In the genomic region with DNA sequence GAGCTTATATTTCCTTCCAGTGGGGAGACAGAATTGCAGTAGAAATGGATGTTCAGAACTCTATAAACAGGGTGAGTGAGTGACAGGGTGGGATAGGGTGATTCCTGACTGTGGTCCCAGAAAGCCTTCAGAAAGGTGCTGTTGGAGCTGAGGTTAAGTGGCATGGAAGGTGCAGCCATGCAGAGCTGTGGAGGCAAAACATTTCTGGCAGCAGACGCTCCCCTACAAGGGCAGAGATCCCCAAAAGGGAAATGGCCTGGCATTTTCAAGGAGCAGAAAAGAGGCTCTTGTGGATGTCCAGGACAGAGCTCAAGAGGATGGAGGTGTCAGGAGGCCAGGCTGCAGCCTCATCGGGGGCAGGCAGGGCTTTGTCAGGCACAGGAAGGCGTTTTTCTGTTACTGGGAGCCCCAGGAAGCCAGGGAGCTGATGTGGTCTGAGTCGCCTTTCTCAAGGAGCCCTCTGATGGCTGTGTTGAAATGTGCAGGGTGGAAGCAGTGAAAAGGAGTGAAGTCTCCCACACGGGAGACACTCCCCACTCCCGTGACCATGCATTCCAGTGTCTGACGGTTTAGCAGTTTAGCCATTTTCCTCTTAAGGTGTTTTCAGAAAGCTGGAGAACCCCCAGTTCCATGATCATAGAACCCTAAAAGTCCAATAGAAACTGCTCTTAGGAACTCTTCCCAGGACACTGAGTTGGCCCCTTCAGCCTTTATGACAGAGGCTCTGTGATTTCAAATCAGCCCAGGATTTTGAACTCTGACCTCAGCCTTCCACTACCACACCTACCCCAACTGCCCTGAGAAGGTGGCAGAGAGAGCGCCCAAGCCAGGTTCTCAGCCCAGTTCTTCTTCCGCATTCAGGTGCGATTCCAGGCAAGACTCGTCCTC, we compare ENCODE assay signal across 8 cellular contexts.
DNase-seq lines count a peak whose midpoint lies in the region; ATAC-seq and TF ChIP-seq lines count a peak whose summit lies in the region.

No MANE protein-coding gene starts in this region.

- ATAC-seq in left lobe of liver (peak; percentile 62), HG03045 (IDR thresholded peaks at IDR 0.05; ENCODE audit: unreplicated experiment) (no peak), HG02885 (IDR thresholded peaks at IDR 0.05; ENCODE audit: poor library complexity, unreplicated experiment) (no peak), HG03469 (IDR thresholded peaks at IDR 0.05; ENCODE audit: unreplicated experiment) (no peak)

- H3K27me3 ChIP-seq in HUES6 (ENCODE audit: control insufficient read depth, insufficient read depth, low read length): no peaks in the 10 kb centered on the region

- H3K27ac ChIP-seq in HUES6 (ENCODE audit: low read depth, low read length): no peak overlapping the region

- H3K4me3 ChIP-seq in HUES6 (ENCODE audit: low read depth, low read length): no peak overlapping the region
- no peak overlapping the region for H3K4me3 ChIP-seq in astrocyte of the cerebellum (ENCODE audit: low read depth, low read length)

- DNase-seq in AG09319 (ENCODE audit: extremely low read depth, low read depth): no peak
- DNase-seq in astrocyte of the cerebellum (ENCODE audit: low read depth): no peak
- no peak for DNase-seq in left lobe of liver (ENCODE audit: low spot score)
- no peak for DNase-seq in activated effector memory CD4-positive, alpha-beta T cell treated with anti-CD3 and anti-CD28 coated beads, Interleukin-2, amount 50 U/mL, for 16 hours

- H3K9ac ChIP-seq in HUES6 (ENCODE audit: low read length): peak overlapping the region; percentile 46

- in situ Hi-C loops in astrocyte of the cerebellum (cut with HindIII; ENCODE audit: low sequenced_read_pairs): no loop called here

- no peaks in the 10 kb centered on the region for H3K9me3 ChIP-seq in HUES6 (ENCODE audit: control insufficient read depth, insufficient read depth, low read depth, low read length)

- TF ChIP-seq CTCF in AG09319 (IDR thresholded peaks at IDR 0.05; ENCODE audit: low read depth, low read length) (peak; percentile 3), astrocyte of the cerebellum (IDR thresholded peaks at IDR 0.05; ENCODE audit: low read depth, low read length, missing control alignments) (peak; percentile 42)

- peaks cover 70% of the 10 kb centered on the region for H3K4me1 ChIP-seq in HUES6 (ENCODE audit: control insufficient read depth, insufficient read depth, low read length)

- H3K36me3 ChIP-seq in HUES6 (ENCODE audit: control insufficient read depth, insufficient read depth, low read length): no peaks in the 10 kb centered on the region
